Comparison of ENCODE assay signal across 8 cellular contexts in the genomic region with DNA sequence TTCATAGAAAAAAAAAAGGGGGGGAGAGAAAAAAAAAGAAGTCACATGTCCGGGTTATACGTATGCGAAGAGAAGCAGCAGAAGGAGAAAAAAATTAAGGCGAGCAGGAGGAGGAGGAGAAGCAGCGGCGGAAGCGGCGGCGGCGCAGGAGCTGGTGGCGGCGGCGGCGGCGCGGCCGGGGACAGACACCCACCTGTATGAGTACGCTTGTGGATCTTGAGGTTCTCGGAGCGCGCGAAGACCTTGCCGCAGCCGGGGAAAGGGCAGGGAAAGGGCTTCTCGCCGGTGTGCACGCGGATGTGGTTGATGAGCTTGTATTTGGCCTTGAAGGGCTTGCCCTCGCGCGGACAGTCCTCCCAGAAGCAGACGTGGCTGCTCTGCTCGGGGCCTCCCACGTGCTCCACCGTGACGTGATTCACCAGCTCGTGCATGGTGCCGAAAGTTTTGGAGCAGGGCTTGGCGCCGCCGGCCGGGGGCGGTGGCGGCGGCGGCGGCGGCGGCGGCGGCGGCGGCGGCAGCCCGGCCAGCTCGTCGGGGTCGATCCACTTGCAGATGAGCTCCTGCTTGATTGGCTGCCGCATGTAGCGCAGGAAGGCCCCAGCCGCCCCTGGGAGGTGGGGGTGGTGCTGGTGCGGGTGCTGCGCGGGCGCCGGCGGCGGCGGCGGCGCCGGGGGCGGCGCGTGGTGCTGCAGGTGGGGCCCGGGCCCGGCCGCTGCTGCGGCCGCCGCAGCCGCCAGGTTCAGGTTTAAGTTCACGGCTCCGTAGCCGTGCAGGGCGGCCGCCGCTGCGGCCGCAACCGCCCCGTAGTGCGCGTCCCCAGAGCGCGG. TPM values are rescaled to one million over a fixed set of nuclear protein-coding genes. Genes with fewer than 3 reads are reported as not detected.
DNase-seq lines count a peak whose midpoint lies in the region; ATAC-seq and TF ChIP-seq lines count a peak whose summit lies in the region.

No MANE protein-coding gene starts in this region.

- H3K4me3 ChIP-seq in adrenal gland: peak overlapping the region in 1 of 4 donors; percentile 44
- peak overlapping the region in 3 of 4 donors; percentile 20 to 47 (median 32) for H3K4me3 ChIP-seq in transverse colon

- in situ Hi-C loops in transverse colon (cut with MboI; ENCODE audit: low pct_ligation_motif_present in 1 of 4, low pct_unique_long_range_greater_than_20kb in 1 of 4, low sequenced_read_pairs in 3 of 4): no loop called here

- H3K9me3 ChIP-seq in adrenal gland (replicated peaks in 1 of 3) (no peaks in the 10 kb centered on the region), transverse colon (no peaks in the 10 kb centered on the region)

- peaks cover 0 to 27% of the 10 kb centered on the region in 2 donors for H3K4me1 ChIP-seq in adrenal gland (replicated peaks in 1 of 2)
- H3K4me1 ChIP-seq in transverse colon: peaks cover 17 to 38% (median 34%) of the 10 kb centered on the region in 4 donors

- DNase-seq in activated effector memory CD4-positive, alpha-beta T cell treated with anti-CD3 and anti-CD28 coated beads, Interleukin-2, amount 50 U/mL, for 16 hours: peak; percentile 79
- DNase-seq in activated effector memory CD4-positive, alpha-beta T cell treated with Interleukin-2 at 50 U/mL for 16 hours: no peak
- DNase-seq in NCI-H2171 treated with DMSO at 0.1 percent for 48 hours (lab: John Stamatoyannopoulos, UW): peak; percentile 92
- DNase-seq in adrenal gland: peak in 4 of 7 donors; percentile 41 to 50 (median 44)
- DNase-seq in left colon: no peak
- no peak for DNase-seq in transverse colon

- intact Hi-C loops in adrenal gland (cut with DNase I) (no loop called here), left colon (cut with DNase I, micrococcal nuclease) (no loop called here), transverse colon (cut with DNase I; ENCODE audit: low total_unique reads) (no loop called here)

- H3K36me3 ChIP-seq in adrenal gland (replicated peaks in 1 of 2): no peaks in the 10 kb centered on the region
- no peaks in the 10 kb centered on the region for H3K36me3 ChIP-seq in transverse colon

- ATAC-seq in left colon (peak; percentile 18), HG03039 (IDR thresholded peaks at IDR 0.05; ENCODE audit: unreplicated experiment) (no peak), HG03571 (IDR thresholded peaks at IDR 0.05; ENCODE audit: unreplicated experiment) (no peak)

- no peak for TF ChIP-seq CTCF in adrenal gland (IDR thresholded peaks at IDR 0.05)
- no peak for TF ChIP-seq CTCF in transverse colon (IDR thresholded peaks at IDR 0.05)

- no peak for TF ChIP-seq EP300 in transverse colon (IDR thresholded peaks at IDR 0.05; ENCODE audit: low read depth)

- H3K27ac ChIP-seq in adrenal gland: no peak overlapping the region
- H3K27ac ChIP-seq in transverse colon: no peak overlapping the region

- H3K27me3 ChIP-seq in adrenal gland (peaks cover 96% of the 10 kb centered on the region), transverse colon (peaks cover 97% of the 10 kb centered on the region)

- TF ChIP-seq POLR2A in adrenal gland (IDR thresholded peaks at IDR 0.05) (no peak), transverse colon (IDR thresholded peaks at IDR 0.05) (no peak)

- WGBS in adrenal gland, 4 donors: 1 to 6% (median 4%) methylated on average over 28 to 96 of the region's 96 CpGs
- WGBS in transverse colon (ENCODE audit: low coverage in 1 of 2), 2 donors: 0 to 3% methylated on average over 1 to 50 of the region's 96 CpGs

RNA-seq across cellular contexts. Expression of a gene that starts 1.4 kb away (rescaled TPM):
- total RNA-seq in adrenal gland (under 1 TPM in 1 of 8 donors, not detected in 7; 0.04 TPM), left colon (not detected), transverse colon (not detected)
- polyA plus RNA-seq in adrenal gland: not detected

RNA-seq across cellular contexts. Expression of a gene that starts 11.4 kb away (rescaled TPM):
- under 1 TPM in 2 of 8 donors, not detected in 6; 0.43 to 0.46 TPM for total RNA-seq in adrenal gland
- polyA plus RNA-seq in adrenal gland: not detected
- under 1 TPM; 0.08 to 0.27 TPM for total RNA-seq in left colon
- total RNA-seq in transverse colon: not detected

Comparison
In these comparisons a context has a peak if more than half of its experiments do, and no peak if none do; other contexts are left out.
1. DNase-seq: peak in activated effector memory CD4-positive, alpha-beta T cell treated with anti-CD3 and anti-CD28 coated beads, Interleukin-2, amount 50 U/mL, for 16 hours (single experiment), NCI-H2171 treated with DMSO at 0.1 percent for 48 hours (single experiment) and adrenal gland (4 of 7); none in activated effector memory CD4-positive, alpha-beta T cell treated with Interleukin-2 at 50 U/mL for 16 hours (single experiment), left colon (0 of 2) and transverse colon (single experiment).